8 cellular contexts compared by ENCODE assay signal in genomic region chr2:149017116-149017985, GRCh38. TPM values are rescaled to one million over a fixed set of nuclear protein-coding genes. Genes with fewer than 3 reads are reported as not detected.
DNase-seq lines count a peak whose midpoint lies in the region; ATAC-seq, FAIRE-seq and TF ChIP-seq lines count a peak whose summit lies in the region.

No MANE protein-coding gene starts in this region.

- POLR2A ChIA-PET in AG04450 (lab: Yijun Ruan, JAX), result interaction anchor here (0.5 kb wide), 1 partner anchor 915 kb away, joined by 4 read pairs; no protein-coding TSS in a partner anchor

- H3F3A ChIP-seq in SU-DHL-6 (ENCODE audit: insufficient read depth), result peaks cover 45% of the 10 kb centered on the region

- H3K27me3 ChIP-seq in AG04450 (ENCODE audit: control insufficient read depth, insufficient read depth, low read length) (peaks cover 5% of the 10 kb centered on the region), SU-DHL-6 (ENCODE audit: low read length) (no peaks in the 10 kb centered on the region), prostate gland (replicated peaks; ENCODE audit: insufficient read depth) (no peaks in the 10 kb centered on the region), uterus (no peaks in the 10 kb centered on the region)

- H3K79me2 ChIP-seq in SU-DHL-6 (ENCODE audit: insufficient read depth, low read length), result no peaks in the 10 kb centered on the region

- FAIRE-seq in GM19239 (lab: Jason Lieb, UNC), result peak; percentile 94

- H3K36me3 ChIP-seq in SU-DHL-6 (ENCODE audit: low read length), result no peaks in the 10 kb centered on the region
- no peaks in the 10 kb centered on the region for H3K36me3 ChIP-seq in prostate gland
- no peaks in the 10 kb centered on the region for H3K36me3 ChIP-seq in uterus

- peak; percentile 39 for ATAC-seq in Right ventricle myocardium inferior

- intact Hi-C loops in Right ventricle myocardium inferior (cut with DNase I), result loop anchor here (1.0 kb wide), 1 partner anchor 544 kb away; no protein-coding TSS in a partner anchor
- intact Hi-C loops in prostate gland (cut with DNase I), result loop anchor here (5.0 kb wide), 1 partner anchor 545 kb away; no protein-coding TSS in a partner anchor
- intact Hi-C loops in uterus (cut with DNase I; ENCODE audit: low total_unique reads), result no loop called here

- no peak overlapping the region for H3K4me3 ChIP-seq in AG04450 (ENCODE audit: low read depth, low read length)
- H3K4me3 ChIP-seq in SU-DHL-6 (ENCODE audit: insufficient read depth, low read length, poor library complexity, severe bottlenecking), result no peak overlapping the region
- H3K4me3 ChIP-seq in prostate gland, result no peak overlapping the region
- H3K4me3 ChIP-seq in uterus, result no peak overlapping the region

- H3K27me3 Mint-ChIP-seq in activated naive CD8-positive, alpha-beta T cell treated with anti-CD3 and anti-CD28 coated beads for 36 hours, result no peaks in the 10 kb centered on the region

- H3K9ac ChIP-seq in SU-DHL-6 (ENCODE audit: low read length), result peak overlapping the region; percentile 28

- H3K27ac Mint-ChIP-seq in activated naive CD8-positive, alpha-beta T cell treated with anti-CD3 and anti-CD28 coated beads for 36 hours, result no peak overlapping the region

- no peaks in the 10 kb centered on the region for H3K9me3 ChIP-seq in AG04450 (ENCODE audit: control insufficient read depth, insufficient read depth, low read length)
- H3K9me3 ChIP-seq in SU-DHL-6 (ENCODE audit: insufficient read depth, low read length), result no peaks in the 10 kb centered on the region
- no peaks in the 10 kb centered on the region for H3K9me3 ChIP-seq in prostate gland
- H3K9me3 ChIP-seq in uterus, result no peaks in the 10 kb centered on the region

- H4K20me1 ChIP-seq in SU-DHL-6 (ENCODE audit: low read depth, low read length), result no peaks in the 10 kb centered on the region

- H2AFZ ChIP-seq in SU-DHL-6 (ENCODE audit: low read depth, low read length, severe bottlenecking), result peak overlapping the region; percentile 70

- H3K4me1 Mint-ChIP-seq in activated naive CD8-positive, alpha-beta T cell treated with anti-CD3 and anti-CD28 coated beads for 36 hours, result peaks cover 1% of the 10 kb centered on the region

- no peak for TF ChIP-seq POLR2A in prostate gland (IDR thresholded peaks at IDR 0.05)
- TF ChIP-seq POLR2A in uterus (IDR thresholded peaks at IDR 0.05), result no peak

- H3K27ac ChIP-seq in AG04450 (ENCODE audit: low read depth, low read length) (no peak overlapping the region), SU-DHL-6 (ENCODE audit: low read depth, low read length) (peak overlapping the region; percentile 98), prostate gland (no peak overlapping the region), uterus (no peak overlapping the region)

- 50% methylated on average over 14 of the region's 14 CpGs for WGBS in prostate gland

- H3K9me2 ChIP-seq in SU-DHL-6 (replicated peaks; ENCODE audit: insufficient read depth, low read length), result no peaks in the 10 kb centered on the region

- CTCF ChIA-PET in AG04450 (lab: Charles Lee), result interaction anchor here (0.6 to 7.2 kb wide), 73 partner anchors 9 to 1442 kb away, joined by 3 to 212 read pairs (median 3); partner anchors contain the start of genes LYPD6 and LYPD6B

- peak; percentile 92 for TF ChIP-seq CTCF in AG04450 (IDR thresholded peaks at IDR 0.05; ENCODE audit: low read depth, low read length)
- TF ChIP-seq CTCF in SU-DHL-6 (IDR thresholded peaks at IDR 0.05; ENCODE audit: insufficient read depth, low read length, poor library complexity, severe bottlenecking), result peak; percentile 83
- peak; percentile 74 to 90 (median 86) for TF ChIP-seq CTCF in prostate gland (IDR thresholded peaks at IDR 0.05)
- TF ChIP-seq CTCF in uterus (IDR thresholded peaks at IDR 0.05), result peak; percentile 60 to 83 (median 72)

- H3K4me1 ChIP-seq in prostate gland (replicated peaks) (no peaks in the 10 kb centered on the region), uterus (no peaks in the 10 kb centered on the region)

- no peaks in the 10 kb centered on the region for H3K9me3 Mint-ChIP-seq in activated naive CD8-positive, alpha-beta T cell treated with anti-CD3 and anti-CD28 coated beads for 36 hours

- peak; percentile 33 for DNase-seq in AG04450 (ENCODE audit: low read depth, low spot score)
- peak; percentile 70 for DNase-seq in GM19239 (ENCODE audit: insufficient read length, low spot score)
- DNase-seq in NCI-H1105 (lab: John Stamatoyannopoulos, UW), result peak; percentile 62
- DNase-seq in activated naive CD8-positive, alpha-beta T cell treated with anti-CD3 and anti-CD28 coated beads for 36 hours, result peak; percentile 56
- no peak for DNase-seq in Right ventricle myocardium inferior (ENCODE audit: missing footprints)
- DNase-seq in prostate gland (ENCODE audit: low spot score), result peak; percentile 81
- peak; percentile 64 to 72 for DNase-seq in uterus

- H3K36me3 Mint-ChIP-seq in activated naive CD8-positive, alpha-beta T cell treated with anti-CD3 and anti-CD28 coated beads for 36 hours, result no peaks in the 10 kb centered on the region

- H3K4me3 Mint-ChIP-seq in activated naive CD8-positive, alpha-beta T cell treated with anti-CD3 and anti-CD28 coated beads for 36 hours, result no peak overlapping the region

- H3K4me2 ChIP-seq in SU-DHL-6 (ENCODE audit: low read depth, low read length, poor library complexity, severe bottlenecking), result peak overlapping the region; percentile 90

RNA-seq across cellular contexts. Expression of gene LYPD6B, which starts 21.1 kb away (rescaled TPM):
- 0.21 and 0.26 TPM in 2 replicates for polyA plus RNA-seq in AG04450 (2011; rRNA removed)
- 0.22 TPM in 1 of 2 replicates, not detected in the other for polyA minus RNA-seq in AG04450 (2011; rRNA and poly(A)+ RNA removed)
- not detected for total RNA-seq in activated naive CD8-positive, alpha-beta T cell treated with anti-CD3 and anti-CD28 coated beads for 36 hours
- total RNA-seq in Right ventricle myocardium inferior (not detected), prostate gland (10 to 100 TPM; 16.8 to 17.8 TPM), uterus (1 to 10 TPM in 1 of 4 donors, under 1 TPM in 1, not detected in 2; 0.27 to 9.8 TPM)
